ENCODE assay signal across 9 cellular contexts in genomic region chr1:9413143-9413876, GRCh38.
DNase-seq lines count a peak whose midpoint lies in the region; ATAC-seq and TF ChIP-seq lines count a peak whose summit lies in the region.
"Had no signal": no experiment of that assay in that cellular context is flagged by ENCODE, and none has a peak within 500 bp of the region (broad histone marks: within the 10 kb centered on the region; RNA-seq: fewer than 3 reads in every experiment).

No MANE protein-coding gene starts in this region.

- peak overlapping the region; percentile 77 for H2BK120ac ChIP-seq in neuronal stem cell (ENCODE audit: low read depth, low read length)

- H3K27me3 ChIP-seq in Caco-2 (replicated peaks; ENCODE audit: control insufficient read depth, insufficient read depth, low read length) (no peaks in the 10 kb centered on the region), HUES48 (ENCODE audit: control insufficient read depth, insufficient read depth, low read length) (no peaks in the 10 kb centered on the region), neuronal stem cell (ENCODE audit: control insufficient read depth in 3 of 3, insufficient read depth in 3 of 3, low read depth in 1 of 3, low read length in 3 of 3) (peaks cover 0 to 7% (median 2%) of the 10 kb centered on the region in 3 experiments)

- H3K9me3 Mint-ChIP-seq in Caco-2 (ENCODE audit: unreplicated experiment) = peaks cover 11% of the 10 kb centered on the region
- peaks cover 10% of the 10 kb centered on the region for H3K9me3 Mint-ChIP-seq in type B pancreatic cell
- no peaks in the 10 kb centered on the region for H3K9me3 Mint-ChIP-seq in progenitor cell of endocrine pancreas (ENCODE audit: low read depth)

- DNase-seq in Caco-2 = peak; percentile 49 to 76
- DNase-seq in activated CD4-positive, alpha-beta T cell treated with anti-CD3 and anti-CD28 coated beads, Interleukin-2, amount 50 U/mL, for 1 hour = peak; percentile 32
- DNase-seq in epithelial cell of esophagus (ENCODE audit: low read depth) = peak; percentile 64
- no peak for DNase-seq in neuronal stem cell (ENCODE audit: low spot score)
- no peak for DNase-seq in type B pancreatic cell (ENCODE audit: extremely low spot score, unreplicated experiment)
- no peak for DNase-seq in progenitor cell of endocrine pancreas (ENCODE audit: low spot score, unreplicated experiment)

- peak overlapping the region; percentile 54 for H4K8ac ChIP-seq in neuronal stem cell (ENCODE audit: low read depth, low read length)

- H3K79me1 ChIP-seq in neuronal stem cell (ENCODE audit: low read depth, low read length) = peaks cover 2% of the 10 kb centered on the region

- H3K27ac Mint-ChIP-seq in Caco-2 (ENCODE audit: unreplicated experiment) = peak overlapping the region; percentile 59
- peak overlapping the region; percentile 29 for H3K27ac Mint-ChIP-seq in type B pancreatic cell
- H3K27ac Mint-ChIP-seq in progenitor cell of endocrine pancreas = no peak overlapping the region

- H3K27ac ChIP-seq in HUES48 (ENCODE audit: low read depth, low read length) (peak overlapping the region; percentile 58), neuronal stem cell (replicated peaks; ENCODE audit: low read length) (peak overlapping the region; percentile 32)
- H3K27ac ChIP-seq: SK-N-MC had no signal

- TF ChIP-seq CTCF in Caco-2 (IDR thresholded peaks at IDR 0.05; ENCODE audit: insufficient read depth in 1 of 2, low read depth in 1 of 2, low read length in 1 of 2, severe bottlenecking in 1 of 2, unreplicated experiment in 1 of 2) (no peak), epithelial cell of esophagus (IDR thresholded peaks at IDR 0.05; ENCODE audit: insufficient read depth, low read depth, low read length, missing control alignments) (peak; percentile 5), type B pancreatic cell (conservative IDR thresholded peaks at IDR 0.05) (no peak), progenitor cell of endocrine pancreas (IDR thresholded peaks at IDR 0.05; ENCODE audit: unreplicated experiment) (no peak)

- peak overlapping the region; percentile 96 for H3K18ac ChIP-seq in neuronal stem cell (ENCODE audit: low read length)

- peak overlapping the region; percentile 86 for H3K23ac ChIP-seq in neuronal stem cell (ENCODE audit: low read depth, low read length, poor library complexity)

- H3K9me3 ChIP-seq in Caco-2 (no peaks in the 10 kb centered on the region), HUES48 (ENCODE audit: control insufficient read depth, insufficient read depth, low read length) (no peaks in the 10 kb centered on the region), neuronal stem cell (replicated peaks in 1 of 2; ENCODE audit: control insufficient read depth in 2 of 2, insufficient read depth in 1 of 2, low read depth in 1 of 2, low read length in 2 of 2) (peaks cover 0 to 3% of the 10 kb centered on the region in 2 donors)

- intact Hi-C loops in Caco-2 (cut with micrococcal nuclease; ENCODE audit: unreplicated experiment) = no loop called here

- peak overlapping the region; percentile 95 for H2BK5ac ChIP-seq in neuronal stem cell (ENCODE audit: low read length)

- no peak overlapping the region for H3K4me3 Mint-ChIP-seq in Caco-2 (ENCODE audit: unreplicated experiment)
- no peak overlapping the region for H3K4me3 Mint-ChIP-seq in type B pancreatic cell
- H3K4me3 Mint-ChIP-seq in progenitor cell of endocrine pancreas (ENCODE audit: low read depth) = no peak overlapping the region

- POLR2A ChIA-PET in Caco-2 (lab: Charles Lee) = interaction anchor here (0.6 to 0.7 kb wide), 2 partner anchors 13 to 99 kb away, joined by 3 to 6 read pairs; no protein-coding TSS in a partner anchor

- peak overlapping the region; percentile 88 for H2AK5ac ChIP-seq in neuronal stem cell (ENCODE audit: low read depth, low read length)

- H4K91ac ChIP-seq in neuronal stem cell (ENCODE audit: low read depth, low read length, poor library complexity) = peak overlapping the region; percentile 25

- no CpG with 5 or more reads among the region's 15 CpGs for WGBS in neuronal stem cell (ENCODE audit: extremely low coverage in 2 of 2, insufficient read length in 2 of 2, insufficient replicate concordance in 1 of 2), 2 donors

- H2BK15ac ChIP-seq in neuronal stem cell (ENCODE audit: low read length) = peak overlapping the region; percentile 35

- H3K9ac ChIP-seq in HUES48 (ENCODE audit: low read depth, low read length) (no peak overlapping the region), neuronal stem cell (ENCODE audit: low read depth, low read length, poor library complexity) (peak overlapping the region; percentile 37)

- CTCF ChIA-PET in Caco-2 (lab: Charles Lee) = interaction anchor here (0.6 to 1.7 kb wide), 4 partner anchors 10 to 50 kb away, joined by 3 to 6 read pairs (median 4); no protein-coding TSS in a partner anchor

- H3K4me2 ChIP-seq in neuronal stem cell (ENCODE audit: insufficient read depth, low read length, poor library complexity, severe bottlenecking) = no peak overlapping the region

- BruUV-seq in Caco-2 (replicated peaks; lab: Mats Ljungman, UMichigan) = no TSS peak

- H3K4me3 ChIP-seq in Caco-2 (ENCODE audit: low read depth, low read length) = no peak overlapping the region
- no peak overlapping the region for H3K4me3 ChIP-seq in HUES48 (ENCODE audit: low read depth, low read length)
- H3K4me3 ChIP-seq in epithelial cell of esophagus (ENCODE audit: low read length) = no peak overlapping the region
- no peak overlapping the region for H3K4me3 ChIP-seq in neuronal stem cell (ENCODE audit: low read length in 2 of 2)
- H3K4me3 ChIP-seq: SK-N-MC had no signal

- peak overlapping the region; percentile 7 for H3K4ac ChIP-seq in neuronal stem cell (ENCODE audit: low read length)

- H3K4me1 Mint-ChIP-seq in Caco-2 (ENCODE audit: low read depth, unreplicated experiment) (no peaks in the 10 kb centered on the region), type B pancreatic cell (ENCODE audit: unreplicated experiment) (peaks cover 10% of the 10 kb centered on the region), progenitor cell of endocrine pancreas (ENCODE audit: low read depth) (peaks cover 8% of the 10 kb centered on the region)

- H3K4me1 ChIP-seq in Caco-2 (peaks cover 13% of the 10 kb centered on the region), HUES48 (ENCODE audit: control insufficient read depth, insufficient read depth, low read length) (peaks cover 15% of the 10 kb centered on the region), neuronal stem cell (ENCODE audit: control insufficient read depth in 2 of 2, insufficient read depth in 1 of 2, low read depth in 1 of 2, low read length in 2 of 2) (peaks cover 0 to 9% of the 10 kb centered on the region in 2 donors)

- no peaks in the 10 kb centered on the region for H3K27me3 Mint-ChIP-seq in Caco-2 (ENCODE audit: insufficient read depth, unreplicated experiment)
- no peaks in the 10 kb centered on the region for H3K27me3 Mint-ChIP-seq in type B pancreatic cell
- no peaks in the 10 kb centered on the region for H3K27me3 Mint-ChIP-seq in progenitor cell of endocrine pancreas

- no peak overlapping the region for H3K14ac ChIP-seq in neuronal stem cell (ENCODE audit: low read length)

- H2AFZ ChIP-seq in neuronal stem cell (ENCODE audit: low read length) = no peak overlapping the region

- peak overlapping the region; percentile 1 for H2BK12ac ChIP-seq in neuronal stem cell (ENCODE audit: low read length)

- H3K36me3 ChIP-seq in Caco-2 (ENCODE audit: control insufficient read depth, insufficient read depth, low read length) (no peaks in the 10 kb centered on the region), HUES48 (ENCODE audit: control insufficient read depth, insufficient read depth, low read length) (no peaks in the 10 kb centered on the region), neuronal stem cell (replicated peaks in 1 of 2; ENCODE audit: control insufficient read depth in 2 of 2, insufficient read depth in 2 of 2, low read length in 2 of 2) (peaks cover 0 to 2% of the 10 kb centered on the region in 2 donors)

- H3K36me3 Mint-ChIP-seq in Caco-2 (ENCODE audit: insufficient read depth, unreplicated experiment) (peaks cover 8% of the 10 kb centered on the region), type B pancreatic cell (no peaks in the 10 kb centered on the region), progenitor cell of endocrine pancreas (ENCODE audit: insufficient read depth) (no peaks in the 10 kb centered on the region)

- peak; percentile 61 for ATAC-seq in GM21515 (IDR thresholded peaks at IDR 0.05; ENCODE audit: unreplicated experiment)

Comparison
In these comparisons a context has a peak if more than half of its experiments do, and no peak if none do; other contexts are left out.
1. DNase-seq: peak in Caco-2 (2 of 2), activated CD4-positive, alpha-beta T cell treated with anti-CD3 and anti-CD28 coated beads, Interleukin-2, amount 50 U/mL, for 1 hour (single experiment) and epithelial cell of esophagus (single experiment); none in neuronal stem cell (single experiment), type B pancreatic cell (single experiment) and progenitor cell of endocrine pancreas (single experiment).